In the genomic region with DNA sequence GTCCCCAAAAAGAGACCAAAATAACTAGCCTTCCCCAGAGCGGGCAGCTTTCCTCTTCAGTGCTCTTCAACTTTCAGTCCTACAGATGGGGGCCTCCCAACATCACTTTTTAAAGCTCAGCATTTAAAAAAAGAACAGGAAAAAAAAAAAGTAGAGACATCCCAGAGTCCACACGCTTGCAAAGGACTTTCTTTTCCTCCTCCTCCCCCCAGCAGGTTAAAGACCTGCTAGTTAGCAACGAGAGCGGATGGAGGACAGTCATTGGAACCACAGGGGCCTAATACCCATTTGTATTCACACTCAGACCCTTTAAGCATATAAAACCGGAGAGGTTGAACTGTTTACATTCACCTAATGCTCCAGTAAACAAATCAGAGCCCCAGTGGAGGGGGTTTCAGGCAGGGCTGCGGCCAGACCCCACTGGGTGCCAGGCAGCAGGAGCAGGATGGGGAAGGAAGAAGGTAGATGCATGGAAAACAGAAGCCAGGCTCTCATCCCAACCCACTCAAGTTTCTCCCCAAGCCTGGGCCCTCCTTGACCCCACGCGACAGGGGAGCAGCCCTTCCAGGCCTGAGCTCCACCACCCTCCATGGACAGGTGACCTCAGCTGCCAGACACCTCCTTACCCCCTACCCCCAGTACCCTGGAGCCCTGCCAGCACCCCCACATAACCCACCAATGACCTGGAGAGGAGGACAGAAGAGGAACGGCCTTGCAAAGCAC, we compare ENCODE assay signal across 9 cellular contexts. TPM values are rescaled to one million over a fixed set of nuclear protein-coding genes. Genes with fewer than 3 reads are reported as not detected.
DNase-seq lines count a peak whose midpoint lies in the region; ATAC-seq, FAIRE-seq and TF ChIP-seq lines count a peak whose summit lies in the region.
"Had no signal": no experiment of that assay in that cellular context is flagged by ENCODE, and none has a peak within 500 bp of the region (broad histone marks: within the 10 kb centered on the region; RNA-seq: fewer than 3 reads in every experiment).

No MANE protein-coding gene starts in this region.

- peak; percentile 81 for FAIRE-seq in GM12892 (lab: Jason Lieb, UNC)

- WGBS in sigmoid colon, 2 donors = 59 to 67% methylated on average over 9 of the region's 9 CpGs

- no peaks in the 10 kb centered on the region for H3K36me3 ChIP-seq in sigmoid colon

- no peaks in the 10 kb centered on the region for H3K27me3 ChIP-seq in sigmoid colon

- TF ChIP-seq POLR2A in GM12892 (IDR thresholded peaks at IDR 0.05; ENCODE audit: low read depth, low read length) = no peak
- no peak for TF ChIP-seq POLR2A in sigmoid colon (IDR thresholded peaks at IDR 0.05)

- H3K4me3 ChIP-seq in sigmoid colon = no peak overlapping the region

- H3K9me3 ChIP-seq in sigmoid colon = no peaks in the 10 kb centered on the region

- H3K4me1 ChIP-seq in sigmoid colon = peaks cover 0 to 91% (median 70%) of the 10 kb centered on the region in 4 donors

- ATAC-seq in HG02678 (IDR thresholded peaks at IDR 0.05; ENCODE audit: unreplicated experiment) = peak; percentile 23
- ATAC-seq in left ventricle myocardium superior = peak; percentile 7

- no peak for TF ChIP-seq EP300 in sigmoid colon (IDR thresholded peaks at IDR 0.05)

- DNase-seq in GM12892 (ENCODE audit: insufficient read length) = no peak
- DNase-seq in left ventricle myocardium superior = no peak
- no peak for DNase-seq in sigmoid colon
- DNase-seq in NCI-H2029 treated with DMSO at 0.1 percent for 48 hours (lab: John Stamatoyannopoulos, UW) = no peak
- DNase-seq in NK-92 (lab: John Stamatoyannopoulos, UW; ENCODE audit: unreplicated experiment) = no peak
- DNase-seq in stimulated activated CD8-positive, alpha-beta memory T cell treated with anti-CD3 and anti-CD28 coated beads, Interleukin-4, amount 100 ng/mL, for 48 hours = no peak
- no peak for DNase-seq in A172 (ENCODE audit: low spot score)
- DNase-seq: NCI-H2227 treated with DMSO at 0.1 percent for 48 hours had no signal

- TF ChIP-seq CTCF in sigmoid colon (IDR thresholded peaks at IDR 0.05) = no peak

- peak overlapping the region in 3 of 4 donors; percentile 15 to 51 (median 31) for H3K27ac ChIP-seq in sigmoid colon

- intact Hi-C loops in left ventricle myocardium superior (cut with micrococcal nuclease) (no loop called here), sigmoid colon (cut with DNase I) (no loop called here)

RNA-seq across cellular contexts. Expression of a gene that starts 15.2 kb away (rescaled TPM):
- 4.2 TPM for polyA plus RNA-seq in GM12892 (2012; ENCODE audit: missing spikeins)
- 8.1 TPM for total RNA-seq in left ventricle myocardium superior
- total RNA-seq in sigmoid colon = 10 to 100 TPM; 17.8 to 38.8 (median 19.1) TPM
- polyA plus RNA-seq in sigmoid colon = 1 to 10 TPM in 2 of 3 donors, under 1 TPM in 1; 0.69 to 4.3 (median 1.2) TPM
- total RNA-seq in A172 (2014; rRNA removed; shearing (Covaris generic)) = 2.4 and 2.5 TPM in 2 replicates
